ENCODE assay signal across 1 cellular context in genomic region chr16:30046178-30046577, GRCh38.
TF ChIP-seq lines count a peak whose summit lies in the region.

No MANE protein-coding gene starts in this region.

TF ChIP-seq in HepG2, 621 proteins besides CTCF, POLR2A, EP300 and RAD21 (continued from another document and continues in another):
- TF ChIP-seq, protein P1, sequence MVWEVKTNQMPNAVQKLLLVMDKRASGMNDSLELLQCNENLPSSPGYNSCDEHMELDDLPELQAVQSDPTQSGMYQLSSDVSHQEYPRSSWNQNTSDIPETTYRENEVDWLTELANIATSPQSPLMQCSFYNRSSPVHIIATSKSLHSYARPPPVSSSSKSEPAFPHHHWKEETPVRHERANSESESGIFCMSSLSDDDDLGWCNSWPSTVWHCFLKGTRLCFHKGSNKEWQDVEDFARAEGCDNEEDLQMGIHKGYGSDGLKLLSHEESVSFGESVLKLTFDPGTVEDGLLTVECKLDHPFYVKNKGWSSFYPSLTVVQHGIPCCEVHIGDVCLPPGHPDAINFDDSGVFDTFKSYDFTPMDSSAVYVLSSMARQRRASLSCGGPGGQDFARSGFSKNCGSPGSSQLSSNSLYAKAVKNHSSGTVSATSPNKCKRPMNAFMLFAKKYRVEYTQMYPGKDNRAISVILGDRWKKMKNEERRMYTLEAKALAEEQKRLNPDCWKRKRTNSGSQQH (CRISPR knock-in tag; IDR thresholded peaks at IDR 0.05; ENCODE audit: low read depth) = no peak
- no peak for TF ChIP-seq PBX3 (CRISPR knock-in tag; IDR thresholded peaks at IDR 0.05; ENCODE audit: borderline replicate concordance)
- TF ChIP-seq MED1 (CRISPR knock-in tag; IDR thresholded peaks at IDR 0.05) = 0 out of 2 replicates have a peak, but pooled peaks have one; percentile 9
- TF ChIP-seq KLF12 (CRISPR knock-in tag; IDR thresholded peaks at IDR 0.05; ENCODE audit: borderline replicate concordance) = no peak
- no peak for TF ChIP-seq ZXDC (CRISPR knock-in tag; IDR thresholded peaks at IDR 0.05)
- TF ChIP-seq NR2C2 (CRISPR knock-in tag; IDR thresholded peaks at IDR 0.05; ENCODE audit: borderline replicate concordance) = no peak
- no peak for TF ChIP-seq FOXO1 (CRISPR knock-in tag; IDR thresholded peaks at IDR 0.05)
- no peak for TF ChIP-seq ERF (CRISPR knock-in tag; IDR thresholded peaks at IDR 0.05)
- no peak for TF ChIP-seq SRSF4 (IDR thresholded peaks at IDR 0.05; ENCODE audit: low read depth, low read length, poor library complexity, severe bottlenecking)
- TF ChIP-seq ZNF615 (CRISPR knock-in tag; IDR thresholded peaks at IDR 0.05; ENCODE audit: borderline replicate concordance) = no peak
- TF ChIP-seq ARID2 (CRISPR knock-in tag; IDR thresholded peaks at IDR 0.05; ENCODE audit: borderline replicate concordance) = no peak
- TF ChIP-seq REL (CRISPR knock-in tag; conservative IDR thresholded peaks at IDR 0.05) = no peak
- TF ChIP-seq U2AF1 (optimal IDR thresholded peaks at IDR 0.05; ENCODE audit: low read depth, low read length) = no peak
- TF ChIP-seq SOX6 (IDR thresholded peaks at IDR 0.05) = no peak
- TF ChIP-seq SOX6 (CRISPR knock-in tag; IDR thresholded peaks at IDR 0.05) = 0 out of 2 replicates have a peak, but pooled peaks have one; percentile 18
- no peak for TF ChIP-seq FOXC1 (CRISPR knock-in tag; IDR thresholded peaks at IDR 0.05; ENCODE audit: borderline replicate concordance)
- no peak for TF ChIP-seq NR2F1 (CRISPR knock-in tag; IDR thresholded peaks at IDR 0.05)
- 0 out of 2 replicates have a peak, but pooled peaks have one; percentile 35 for TF ChIP-seq HNF1B (CRISPR knock-in tag; IDR thresholded peaks at IDR 0.05)
- no peak for TF ChIP-seq FOXA3 (CRISPR knock-in tag; IDR thresholded peaks at IDR 0.05)
- no peak for TF ChIP-seq SIX1 (CRISPR knock-in tag; IDR thresholded peaks at IDR 0.05; ENCODE audit: borderline replicate concordance)
- no peak for TF ChIP-seq NR3C1 (CRISPR knock-in tag; IDR thresholded peaks at IDR 0.05)
- TF ChIP-seq ZNF225 (CRISPR knock-in tag; IDR thresholded peaks at IDR 0.05) = no peak
- TF ChIP-seq, protein P2, sequence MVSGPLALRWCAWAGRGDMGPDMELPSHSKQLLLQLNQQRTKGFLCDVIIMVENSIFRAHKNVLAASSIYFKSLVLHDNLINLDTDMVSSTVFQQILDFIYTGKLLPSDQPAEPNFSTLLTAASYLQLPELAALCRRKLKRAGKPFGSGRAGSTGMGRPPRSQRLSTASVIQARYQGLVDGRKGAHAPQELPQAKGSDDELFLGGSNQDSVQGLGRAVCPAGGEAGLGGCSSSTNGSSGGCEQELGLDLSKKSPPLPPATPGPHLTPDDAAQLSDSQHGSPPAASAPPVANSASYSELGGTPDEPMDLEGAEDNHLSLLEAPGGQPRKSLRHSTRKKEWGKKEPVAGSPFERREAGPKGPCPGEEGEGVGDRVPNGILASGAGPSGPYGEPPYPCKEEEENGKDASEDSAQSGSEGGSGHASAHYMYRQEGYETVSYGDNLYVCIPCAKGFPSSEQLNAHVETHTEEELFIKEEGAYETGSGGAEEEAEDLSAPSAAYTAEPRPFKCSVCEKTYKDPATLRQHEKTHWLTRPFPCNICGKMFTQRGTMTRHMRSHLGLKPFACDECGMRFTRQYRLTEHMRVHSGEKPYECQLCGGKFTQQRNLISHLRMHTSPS (CRISPR knock-in tag; IDR thresholded peaks at IDR 0.05; ENCODE audit: low read depth) = no peak
- TF ChIP-seq MBNL3 (CRISPR knock-in tag; conservative IDR thresholded peaks at IDR 0.05) = no peak
- TF ChIP-seq RFXAP (CRISPR knock-in tag; IDR thresholded peaks at IDR 0.05; ENCODE audit: borderline replicate concordance) = no peak
- no peak for TF ChIP-seq THRA (CRISPR knock-in tag; IDR thresholded peaks at IDR 0.05; ENCODE audit: borderline replicate concordance)
- TF ChIP-seq ZNF230 (CRISPR knock-in tag; IDR thresholded peaks at IDR 0.05) = no peak
- no peak for TF ChIP-seq GABPB1 (CRISPR knock-in tag; IDR thresholded peaks at IDR 0.05)
- TF ChIP-seq ZSCAN30 (CRISPR knock-in tag; IDR thresholded peaks at IDR 0.05) = no peak
- no peak for TF ChIP-seq ARNT (IDR thresholded peaks at IDR 0.05)
- TF ChIP-seq SAP130 (CRISPR knock-in tag; IDR thresholded peaks at IDR 0.05; ENCODE audit: low read depth) = peak; percentile 23; the same call in 1 of the 2 replicates
- TF ChIP-seq, protein P3, sequence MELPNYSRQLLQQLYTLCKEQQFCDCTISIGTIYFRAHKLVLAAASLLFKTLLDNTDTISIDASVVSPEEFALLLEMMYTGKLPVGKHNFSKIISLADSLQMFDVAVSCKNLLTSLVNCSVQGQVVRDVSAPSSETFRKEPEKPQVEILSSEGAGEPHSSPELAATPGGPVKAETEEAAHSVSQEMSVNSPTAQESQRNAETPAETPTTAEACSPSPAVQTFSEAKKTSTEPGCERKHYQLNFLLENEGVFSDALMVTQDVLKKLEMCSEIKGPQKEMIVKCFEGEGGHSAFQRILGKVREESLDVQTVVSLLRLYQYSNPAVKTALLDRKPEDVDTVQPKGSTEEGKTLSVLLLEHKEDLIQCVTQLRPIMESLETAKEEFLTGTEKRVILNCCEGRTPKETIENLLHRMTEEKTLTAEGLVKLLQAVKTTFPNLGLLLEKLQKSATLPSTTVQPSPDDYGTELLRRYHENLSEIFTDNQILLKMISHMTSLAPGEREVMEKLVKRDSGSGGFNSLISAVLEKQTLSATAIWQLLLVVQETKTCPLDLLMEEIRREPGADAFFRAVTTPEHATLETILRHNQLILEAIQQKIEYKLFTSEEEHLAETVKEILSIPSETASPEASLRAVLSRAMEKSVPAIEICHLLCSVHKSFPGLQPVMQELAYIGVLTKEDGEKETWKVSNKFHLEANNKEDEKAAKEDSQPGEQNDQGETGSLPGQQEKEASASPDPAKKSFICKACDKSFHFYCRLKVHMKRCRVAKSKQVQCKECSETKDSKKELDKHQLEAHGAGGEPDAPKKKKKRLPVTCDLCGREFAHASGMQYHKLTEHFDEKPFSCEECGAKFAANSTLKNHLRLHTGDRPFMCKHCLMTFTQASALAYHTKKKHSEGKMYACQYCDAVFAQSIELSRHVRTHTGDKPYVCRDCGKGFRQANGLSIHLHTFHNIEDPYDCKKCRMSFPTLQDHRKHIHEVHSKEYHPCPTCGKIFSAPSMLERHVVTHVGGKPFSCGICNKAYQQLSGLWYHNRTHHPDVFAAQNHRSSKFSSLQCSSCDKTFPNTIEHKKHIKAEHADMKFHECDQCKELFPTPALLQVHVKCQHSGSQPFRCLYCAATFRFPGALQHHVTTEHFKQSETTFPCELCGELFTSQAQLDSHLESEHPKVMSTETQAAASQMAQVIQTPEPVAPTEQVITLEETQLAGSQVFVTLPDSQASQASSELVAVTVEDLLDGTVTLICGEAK (IDR thresholded peaks at IDR 0.05) = no peak
- TF ChIP-seq, protein P3 (CRISPR knock-in tag; IDR thresholded peaks at IDR 0.05) = no peak
- no peak for TF ChIP-seq ETV5 (CRISPR knock-in tag; IDR thresholded peaks at IDR 0.05; ENCODE audit: borderline replicate concordance)
- TF ChIP-seq ZNF44 (CRISPR knock-in tag; IDR thresholded peaks at IDR 0.05) = no peak
- TF ChIP-seq ZBTB42 (CRISPR knock-in tag; IDR thresholded peaks at IDR 0.05) = no peak
